ENCODE assay signal across 8 cellular contexts in genomic region chr11:59753650-59754493, GRCh38.
A peak's percentile ranks its signal among the peaks of the same experiment; 100 is the strongest.
DNase-seq lines count a peak whose midpoint lies in the region; ATAC-seq and TF ChIP-seq lines count a peak whose summit lies in the region.

No MANE protein-coding gene starts in this region.

- H3K4me2 ChIP-seq in DOHH2 (ENCODE audit: low read length) (peak overlapping the region; percentile 97), KMS-11 (peak overlapping the region; percentile 97)

- peaks cover 33% of the 10 kb centered on the region for H3K27me3 ChIP-seq in DOHH2 (ENCODE audit: control insufficient read depth, low read length)
- H3K27me3 ChIP-seq in KMS-11 (ENCODE audit: insufficient read depth, low read depth): no peaks in the 10 kb centered on the region
- no peaks in the 10 kb centered on the region for H3K27me3 ChIP-seq in neutrophil

- H3K4me3 ChIP-seq in DOHH2 (ENCODE audit: low read length) (peak overlapping the region; percentile 82), KMS-11 (IDR thresholded peaks at IDR 0.05; ENCODE audit: insufficient read depth, low read depth, low read length) (no peak overlapping the region), neutrophil (ENCODE audit: low read depth in 1 of 2, low read length in 1 of 2) (peak overlapping the region; percentile 87 to 90)

- peak; percentile 3 to 29 for DNase-seq in SHP77 (lab: John Stamatoyannopoulos, UW)
- DNase-seq in activated gamma-delta T cell treated with Interleukin-2 at 50 U/mL for 16 hours: peak; percentile 86
- peak; percentile 73 for DNase-seq in foreskin melanocyte
- peak in 48 of 49 donors; percentile 7 to 91 (median 72) for DNase-seq in substantia nigra (lab: John Stamatoyannopoulos, UW)

- peak; percentile 86 for TF ChIP-seq CTCF in DOHH2 (IDR thresholded peaks at IDR 0.05; ENCODE audit: low read depth, low read length, poor library complexity, severe bottlenecking)
- peak; percentile 93 for TF ChIP-seq CTCF in KMS-11 (conservative IDR thresholded peaks at IDR 0.05; ENCODE audit: low read depth, low read length)
- TF ChIP-seq CTCF in neutrophil (IDR thresholded peaks at IDR 0.05): peak; percentile 88

- ATAC-seq in GM21737 (IDR thresholded peaks at IDR 0.05; ENCODE audit: unreplicated experiment): peak; percentile 62

- H3K4me1 ChIP-seq in DOHH2 (ENCODE audit: control insufficient read depth, low read length) (peaks cover 16% of the 10 kb centered on the region), KMS-11 (ENCODE audit: low read depth, poor library complexity, severe bottlenecking) (peaks cover 9% of the 10 kb centered on the region), neutrophil (ENCODE audit: control insufficient read depth in 1 of 2, insufficient read depth in 1 of 2, low read depth in 1 of 2, low read length in 1 of 2) (peaks cover 55 to 61% of the 10 kb centered on the region in 2 experiments)

- H3K79me2 ChIP-seq in DOHH2 (ENCODE audit: control insufficient read depth, low read length) (no peaks in the 10 kb centered on the region), KMS-11 (ENCODE audit: insufficient read depth, low read depth) (no peaks in the 10 kb centered on the region)

- H3F3A ChIP-seq in DOHH2 (ENCODE audit: control insufficient read depth, insufficient read depth): no peaks in the 10 kb centered on the region

- H3K27ac ChIP-seq in DOHH2 (ENCODE audit: low read depth, low read length): no peak overlapping the region
- no peak overlapping the region for H3K27ac ChIP-seq in KMS-11
- H3K27ac ChIP-seq in neutrophil: peak overlapping the region; percentile 99
- H3K27ac ChIP-seq in substantia nigra (ENCODE audit: low read depth, low read length, poor library complexity, severe bottlenecking): peak overlapping the region; percentile 73

- H3K36me3 ChIP-seq in DOHH2 (ENCODE audit: control insufficient read depth, low read length) (no peaks in the 10 kb centered on the region), KMS-11 (ENCODE audit: insufficient read depth) (no peaks in the 10 kb centered on the region), neutrophil (peaks cover 8% of the 10 kb centered on the region)

- H4K20me1 ChIP-seq in DOHH2 (ENCODE audit: control insufficient read depth, insufficient read depth, low read depth, low read length) (no peaks in the 10 kb centered on the region), KMS-11 (ENCODE audit: insufficient read depth) (no peaks in the 10 kb centered on the region)

- no peaks in the 10 kb centered on the region for H3K9me2 ChIP-seq in DOHH2 (replicated peaks; ENCODE audit: control insufficient read depth, low read length)

- peak overlapping the region; percentile 30; the same call in 1 of the 2 replicates for H3K9ac ChIP-seq in KMS-11

- no peaks in the 10 kb centered on the region for H3K9me3 ChIP-seq in DOHH2 (ENCODE audit: control insufficient read depth, insufficient read depth, low read length)
- no peaks in the 10 kb centered on the region for H3K9me3 ChIP-seq in neutrophil

- H2AFZ ChIP-seq in KMS-11 (ENCODE audit: low read depth): peak overlapping the region; percentile 100

Comparison
In these comparisons a context has a peak if more than half of its experiments do, and no peak if none do; other contexts are left out.
1. H3K27ac ChIP-seq: peak in neutrophil (single experiment) and substantia nigra (single experiment); none in DOHH2 (single experiment) and KMS-11 (single experiment).
2. DNase-seq: peak in every context shown above with its lines; median percentile 86 in activated gamma-delta T cell treated with Interleukin-2 at 50 U/mL for 16 hours; 73 in foreskin melanocyte; 72 in substantia nigra; 16 in SHP77.
3. Peak in every context shown above with its lines, with median percentiles within 50 percentile points of each other: CTCF ChIP-seq.